In the genomic region with DNA sequence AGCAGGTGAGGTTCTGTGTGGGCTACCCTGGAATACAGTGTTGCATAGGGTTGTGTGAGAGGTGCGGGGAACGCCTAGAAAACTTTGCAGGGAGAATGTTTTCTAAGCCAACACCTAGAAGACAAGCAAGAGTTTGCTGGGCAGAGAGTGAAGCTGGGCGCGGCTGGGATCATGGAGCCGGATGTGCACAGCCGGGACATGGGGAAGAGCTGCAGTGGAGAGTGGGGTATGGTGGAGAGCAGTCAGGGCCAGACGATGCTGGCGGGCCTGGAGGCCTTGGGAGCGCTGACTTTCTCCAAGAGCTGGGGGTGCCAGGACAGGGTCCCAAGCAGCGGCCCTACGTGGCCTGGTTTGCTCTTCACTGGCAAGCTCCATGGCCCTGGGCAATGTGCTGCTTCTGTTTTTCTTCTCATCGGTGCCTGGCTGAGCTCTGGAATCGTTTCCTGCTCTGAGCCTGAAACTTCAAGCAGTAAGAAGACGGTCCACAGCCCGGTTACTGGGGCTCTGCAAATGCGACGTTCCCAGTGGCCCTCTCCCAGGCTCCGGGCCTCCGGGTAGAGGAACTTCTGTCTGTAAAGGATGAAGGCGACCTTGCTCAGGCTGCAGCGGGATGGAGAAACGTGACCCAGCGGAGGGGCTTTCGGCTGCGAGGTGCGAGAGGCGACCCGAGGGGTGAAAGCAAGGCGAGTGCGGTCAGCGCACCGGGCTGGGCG, we compare ENCODE assay signal across 8 cellular contexts. TPM values are rescaled to one million over a fixed set of nuclear protein-coding genes. Genes with fewer than 3 reads are reported as not detected.
DNase-seq lines count a peak whose midpoint lies in the region; ATAC-seq and TF ChIP-seq lines count a peak whose summit lies in the region.

No MANE protein-coding gene starts in this region.

- TF ChIP-seq CTCF in fibroblast of mammary gland (conservative IDR thresholded peaks at IDR 0.05; ENCODE audit: control insufficient read depth, insufficient read depth, low read depth, low read length) (no peak), natural killer cell (IDR thresholded peaks at IDR 0.05) (no peak)

- H3K4me3 Mint-ChIP-seq in activated CD4-positive, alpha-beta memory T cell treated with anti-CD3 and anti-CD28 coated beads for 36 hours: peak overlapping the region; percentile 81
- peak overlapping the region; percentile 80 for H3K4me3 Mint-ChIP-seq in natural killer cell

- no peaks in the 10 kb centered on the region for H3K36me3 Mint-ChIP-seq in activated CD4-positive, alpha-beta memory T cell treated with anti-CD3 and anti-CD28 coated beads for 36 hours
- no peaks in the 10 kb centered on the region for H3K36me3 Mint-ChIP-seq in natural killer cell

- CTCF ChIA-PET in activated CD4-positive, alpha-beta memory T cell treated with anti-CD3 and anti-CD28 coated beads for 36 hours (lab: Charles Lee): interaction anchor here (0.6 to 9.9 kb wide), 47 partner anchors 10 to 383 kb away, joined by 3 to 255 read pairs (median 5); no protein-coding TSS in a partner anchor

- H3K27ac ChIP-seq in urinary bladder (ENCODE audit: low read depth): peak overlapping the region; percentile 91

- H3K4me1 ChIP-seq in urinary bladder (ENCODE audit: insufficient read depth): no peaks in the 10 kb centered on the region

- WGBS in urinary bladder: 22% methylated on average over 33 of the region's 33 CpGs

- peak overlapping the region; percentile 47 for H3K4me3 ChIP-seq in fibroblast of mammary gland (ENCODE audit: control insufficient read depth, low read depth, low read length)
- H3K4me3 ChIP-seq in urinary bladder (ENCODE audit: low read depth, low read length): peak overlapping the region; percentile 46

- POLR2A ChIA-PET in activated CD4-positive, alpha-beta memory T cell treated with anti-CD3 and anti-CD28 coated beads for 36 hours (lab: Charles Lee): interaction anchor here (1.0 to 1.3 kb wide), 3 partner anchors 46 to 89 kb away, joined by 3 read pairs; no protein-coding TSS in a partner anchor

- no peaks in the 10 kb centered on the region for H3K9me3 Mint-ChIP-seq in activated CD4-positive, alpha-beta memory T cell treated with anti-CD3 and anti-CD28 coated beads for 36 hours
- no peaks in the 10 kb centered on the region for H3K9me3 Mint-ChIP-seq in natural killer cell

- no peaks in the 10 kb centered on the region for H3K36me3 ChIP-seq in urinary bladder (ENCODE audit: insufficient read depth)

- peak; percentile 61 for DNase-seq in Ammon's horn (ENCODE audit: low spot score)
- no peak for DNase-seq in activated CD4-positive, alpha-beta memory T cell treated with anti-CD3 and anti-CD28 coated beads for 36 hours
- DNase-seq in fibroblast of mammary gland (ENCODE audit: low read depth): peak; percentile 41
- no peak for DNase-seq in natural killer cell
- no peak for DNase-seq in SIG-M5 treated with dmso at 0.1 percent for 504 hours (lab: John Stamatoyannopoulos, UW; ENCODE audit: unreplicated experiment)

- ATAC-seq in GM18909 (IDR thresholded peaks at IDR 0.05; ENCODE audit: poor library complexity, unreplicated experiment) (peak; percentile 31), HG03342 (IDR thresholded peaks at IDR 0.05; ENCODE audit: unreplicated experiment) (peak; percentile 26), natural killer cell (peak in 2 of 3 donors; percentile 22 to 33)

- peaks cover 9% of the 10 kb centered on the region for H3K4me1 Mint-ChIP-seq in activated CD4-positive, alpha-beta memory T cell treated with anti-CD3 and anti-CD28 coated beads for 36 hours (ENCODE audit: low read depth)
- H3K4me1 Mint-ChIP-seq in natural killer cell: peaks cover 12 to 17% of the 10 kb centered on the region in 2 donors

- H3K27ac Mint-ChIP-seq in activated CD4-positive, alpha-beta memory T cell treated with anti-CD3 and anti-CD28 coated beads for 36 hours: peak overlapping the region; percentile 46
- H3K27ac Mint-ChIP-seq in natural killer cell: peak overlapping the region; percentile 45 to 87

- intact Hi-C loops in activated CD4-positive, alpha-beta memory T cell treated with anti-CD3 and anti-CD28 coated beads for 36 hours (cut with micrococcal nuclease): loop anchor here (1.0 to 10.0 kb wide), 4 partner anchors 78 to 258 kb away; no protein-coding TSS in a partner anchor
- intact Hi-C loops in natural killer cell (cut with micrococcal nuclease): loop anchor here (1.0 to 10.0 kb wide), 3 partner anchors 78 to 168 kb away; no protein-coding TSS in a partner anchor

- H3K27me3 Mint-ChIP-seq in activated CD4-positive, alpha-beta memory T cell treated with anti-CD3 and anti-CD28 coated beads for 36 hours: peaks cover 27% of the 10 kb centered on the region
- peaks cover 30 to 44% of the 10 kb centered on the region in 2 donors for H3K27me3 Mint-ChIP-seq in natural killer cell (ENCODE audit: low read depth in 2 of 2)

RNA-seq across cellular contexts. Expression of a gene that starts 51.9 kb away (rescaled TPM):
- total RNA-seq in activated CD4-positive, alpha-beta memory T cell treated with anti-CD3 and anti-CD28 coated beads for 36 hours: not detected
- total RNA-seq in natural killer cell (under 1 TPM in 2 of 3 donors, not detected in 1; 0.14 to 0.30 TPM), urinary bladder (42.5 TPM)
- polyA plus RNA-seq in urinary bladder: 83.2 TPM

Comparison
In these comparisons a context has a peak if more than half of its experiments do, and no peak if none do; other contexts are left out.
1. DNase-seq: peak in Ammon's horn (single experiment) and fibroblast of mammary gland (single experiment); none in activated CD4-positive, alpha-beta memory T cell treated with anti-CD3 and anti-CD28 coated beads for 36 hours (single experiment), natural killer cell (single experiment) and SIG-M5 treated with dmso at 0.1 percent for 504 hours (single experiment).
2. RNA of a gene that starts 51.9 kb away (total RNA-seq): 42.5 TPM in urinary bladder (single experiment); 0.14 to 0.30 TPM in natural killer cell and not detected in activated CD4-positive, alpha-beta memory T cell treated with anti-CD3 and anti-CD28 coated beads for 36 hours; every median in the first group is over 10 times any median in the second.
3. Peak in every context shown above with its lines, with median percentiles within 50 percentile points of each other: ATAC-seq.